Comparison of ENCODE assay signal across 21 cellular contexts in genomic region chr2:143015681-143016080, GRCh38.
DNase-seq lines count a peak whose midpoint lies in the region; ATAC-seq and TF ChIP-seq lines count a peak whose summit lies in the region.
"Had no signal": no experiment of that assay in that cellular context is flagged by ENCODE, and none has a peak within 500 bp of the region (broad histone marks: within the 10 kb centered on the region; RNA-seq: fewer than 3 reads in every experiment).

No MANE protein-coding gene starts in this region.

- H2AFZ ChIP-seq in OCI-LY3 (ENCODE audit: low read depth, low read length): 0 out of 2 replicates have a peak overlapping the region, but pooled peaks have one; percentile 31
- no peak overlapping the region for H2AFZ ChIP-seq in neural progenitor cell (replicated peaks)
- H2AFZ ChIP-seq: GM23248 had no signal

- ATAC-seq in stimulated activated memory B cell treated with anti-CD40 and anti-IgM and Interleukin-4, amounts not matched to agents 10 μg/mL and 1 μg/mL and 100 μg/mL, for 72 hours: no peak
- ATAC-seq in left cardiac atrium: no peak
- ATAC-seq: HCT116, SK-N-SH treated with all-trans-retinoic acid at 6 μM for 48 hours had no signal

- peaks cover 39% of the 10 kb centered on the region for H3K4me1 Mint-ChIP-seq in stimulated activated memory B cell treated with anti-CD40 and anti-IgM and Interleukin-4, amounts not matched to agents 10 μg/mL and 1 μg/mL and 100 μg/mL, for 72 hours
- H3K4me1 Mint-ChIP-seq in neural progenitor cell: no peaks in the 10 kb centered on the region

- no peak overlapping the region for H3K9ac ChIP-seq in OCI-LY3 (ENCODE audit: low read length)
- H3K9ac ChIP-seq in neural progenitor cell: no peak overlapping the region
- H3K9ac ChIP-seq: GM23248 had no signal

- TF ChIP-seq EP300 in sigmoid colon (IDR thresholded peaks at IDR 0.05): no peak

- H4K20me1 ChIP-seq in OCI-LY3 (ENCODE audit: insufficient read depth, low read length) (no peaks in the 10 kb centered on the region), neural progenitor cell (ENCODE audit: low read depth) (no peaks in the 10 kb centered on the region)

- no peak overlapping the region for H3K4me3 Mint-ChIP-seq in stimulated activated memory B cell treated with anti-CD40 and anti-IgM and Interleukin-4, amounts not matched to agents 10 μg/mL and 1 μg/mL and 100 μg/mL, for 72 hours
- no peak overlapping the region for H3K4me3 Mint-ChIP-seq in neural progenitor cell

- no peak for TF ChIP-seq CTCF in OCI-LY3 (IDR thresholded peaks at IDR 0.05; ENCODE audit: low read depth, low read length)
- TF ChIP-seq CTCF in WI38 (IDR thresholded peaks at IDR 0.05; ENCODE audit: low read depth, low read length): no peak
- no peak for TF ChIP-seq CTCF in sigmoid colon (IDR thresholded peaks at IDR 0.05)
- TF ChIP-seq CTCF in neural progenitor cell (IDR thresholded peaks at IDR 0.05): no peak

- H3K9me3 ChIP-seq in OCI-LY3 (ENCODE audit: insufficient read depth, low read length) (no peaks in the 10 kb centered on the region), sigmoid colon (no peaks in the 10 kb centered on the region), neural progenitor cell (ENCODE audit: low read depth) (no peaks in the 10 kb centered on the region)
- H3K9me3 ChIP-seq: Peyer's patch had no signal

- H3K27me3 ChIP-seq in OCI-LY3 (ENCODE audit: low read depth, low read length) (no peaks in the 10 kb centered on the region), sigmoid colon (no peaks in the 10 kb centered on the region), neural progenitor cell (no peaks in the 10 kb centered on the region)
- H3K27me3 ChIP-seq: Peyer's patch had no signal

- TF ChIP-seq POLR2A in sigmoid colon (IDR thresholded peaks at IDR 0.05): no peak

- no peaks in the 10 kb centered on the region for H3K36me3 ChIP-seq in OCI-LY3 (replicated peaks; ENCODE audit: low read depth, low read length)
- no peaks in the 10 kb centered on the region for H3K36me3 ChIP-seq in sigmoid colon
- no peaks in the 10 kb centered on the region for H3K36me3 ChIP-seq in neural progenitor cell
- H3K36me3 ChIP-seq: Peyer's patch had no signal

- H3K36me3 Mint-ChIP-seq in stimulated activated memory B cell treated with anti-CD40 and anti-IgM and Interleukin-4, amounts not matched to agents 10 μg/mL and 1 μg/mL and 100 μg/mL, for 72 hours: peaks cover 33% of the 10 kb centered on the region
- H3K36me3 Mint-ChIP-seq in neural progenitor cell: no peaks in the 10 kb centered on the region

- H3K9me3 Mint-ChIP-seq in stimulated activated memory B cell treated with anti-CD40 and anti-IgM and Interleukin-4, amounts not matched to agents 10 μg/mL and 1 μg/mL and 100 μg/mL, for 72 hours: peaks cover 7% of the 10 kb centered on the region
- H3K9me3 Mint-ChIP-seq in neural progenitor cell: no peaks in the 10 kb centered on the region

- DNase-seq in iris pigment epithelial cell (ENCODE audit: low read depth): peak; percentile 34
- no peak for DNase-seq in left cardiac atrium
- no peak for DNase-seq in sigmoid colon
- no peak for DNase-seq in neural progenitor cell (ENCODE audit: low spot score)
- DNase-seq: ACHN, AML-193, COR-L47, GM23248, KBM-7, NCI-H1048, NCI-H146, NCI-H2081, NCI-H510A, NCI-H774, Peyer's patch, Right ventricle myocardium superior had no signal

- intact Hi-C loops in left cardiac atrium (cut with DNase I) (no loop called here), sigmoid colon (cut with DNase I) (no loop called here)

- no peaks in the 10 kb centered on the region for H3F3A ChIP-seq in neural progenitor cell (ENCODE audit: low read depth)

- no peak overlapping the region for H3K27ac ChIP-seq in OCI-LY3 (ENCODE audit: low read length)
- no peak overlapping the region for H3K27ac ChIP-seq in sigmoid colon
- H3K27ac ChIP-seq in neural progenitor cell: no peak overlapping the region
- H3K27ac ChIP-seq: GM23248, Peyer's patch had no signal

- no peaks in the 10 kb centered on the region for H3K4me1 ChIP-seq in OCI-LY3 (ENCODE audit: low read length)
- no peaks in the 10 kb centered on the region for H3K4me1 ChIP-seq in sigmoid colon
- H3K4me1 ChIP-seq in neural progenitor cell: no peaks in the 10 kb centered on the region
- H3K4me1 ChIP-seq: Peyer's patch had no signal

- 46 to 50% methylated on average over 4 of the region's 4 CpGs for WGBS in sigmoid colon, 2 donors

- no peaks in the 10 kb centered on the region for H3K27me3 Mint-ChIP-seq in stimulated activated memory B cell treated with anti-CD40 and anti-IgM and Interleukin-4, amounts not matched to agents 10 μg/mL and 1 μg/mL and 100 μg/mL, for 72 hours
- H3K27me3 Mint-ChIP-seq in neural progenitor cell (ENCODE audit: insufficient read depth, low read depth): no peaks in the 10 kb centered on the region

- peak overlapping the region; percentile 66 for H3K27ac Mint-ChIP-seq in stimulated activated memory B cell treated with anti-CD40 and anti-IgM and Interleukin-4, amounts not matched to agents 10 μg/mL and 1 μg/mL and 100 μg/mL, for 72 hours
- no peak overlapping the region for H3K27ac Mint-ChIP-seq in neural progenitor cell

- H3K4me3 ChIP-seq in OCI-LY3 (ENCODE audit: low read length): peak overlapping the region; percentile 24
- peak overlapping the region; percentile 22 for H3K4me3 ChIP-seq in WI38 (ENCODE audit: low read depth, low read length)
- H3K4me3 ChIP-seq in sigmoid colon: no peak overlapping the region
- no peak overlapping the region for H3K4me3 ChIP-seq in neural progenitor cell
- H3K4me3 ChIP-seq: GM23248, Peyer's patch had no signal

- H3K4me2 ChIP-seq in OCI-LY3 (ENCODE audit: low read length) (peak overlapping the region; percentile 32), neural progenitor cell (no peak overlapping the region)

- no peaks in the 10 kb centered on the region for H3K79me2 ChIP-seq in OCI-LY3 (ENCODE audit: low read length)
- H3K79me2 ChIP-seq in neural progenitor cell (ENCODE audit: low read depth): no peaks in the 10 kb centered on the region

Comparison
In these comparisons a context has a peak if more than half of its experiments do, and no peak if none do; other contexts are left out.
1. H3K4me3 ChIP-seq: peak in OCI-LY3 (single experiment) and WI38 (single experiment); none in sigmoid colon (0 of 4) and neural progenitor cell (single experiment).